Comparison of ENCODE assay signal across 21 cellular contexts in genomic region chr10:7082967-7083366, GRCh38.
DNase-seq lines count a peak whose midpoint lies in the region; ATAC-seq, FAIRE-seq and TF ChIP-seq lines count a peak whose summit lies in the region.
"Had no signal": no experiment of that assay in that cellular context is flagged by ENCODE, and none has a peak within 500 bp of the region (broad histone marks: within the 10 kb centered on the region; RNA-seq: fewer than 3 reads in every experiment).

No MANE protein-coding gene starts in this region.

- H3K4me3 Mint-ChIP-seq in activated T-helper 2 cell treated with anti-CD3 and anti-CD28 coated beads, Interferon-gamma antibody, Interleukin-2, Interleukin-4, amounts not matched to agents 10 μg/mL and 5 μg/mL and 100 μg/mL, durations not matched to agents 14 hours and 24 hours and 36 hours (ENCODE audit: low read depth) = no peak overlapping the region
- H3K4me3 Mint-ChIP-seq: CD4-positive, alpha-beta T cell had no signal

- H3K9me3 Mint-ChIP-seq in activated T-helper 2 cell treated with anti-CD3 and anti-CD28 coated beads, Interferon-gamma antibody, Interleukin-2, Interleukin-4, amounts not matched to agents 10 μg/mL and 5 μg/mL and 100 μg/mL, durations not matched to agents 14 hours and 24 hours and 36 hours = no peaks in the 10 kb centered on the region
- H3K9me3 Mint-ChIP-seq: CD4-positive, alpha-beta T cell had no signal

- POLR2A ChIA-PET in K562 (lab: Yijun Ruan, JAX) = no interaction called here

- H3K27me3 ChIP-seq in H7 (ENCODE audit: control insufficient read depth, insufficient read depth, low read length) (no peaks in the 10 kb centered on the region), K562 (ENCODE audit: control insufficient read depth in 2 of 2, insufficient read depth in 2 of 2, low read length in 2 of 2) (peaks cover 0 to 2% of the 10 kb centered on the region in 2 experiments; a peak in 2 of 5 replicates)

- in situ Hi-C loops in K562 (cut with MboI) = no loop called here

- 5% methylated on average over 4 of the region's 4 CpGs for WGBS in K562 (ENCODE audit: insufficient coverage, low coverage, missing lambda C conversion rate)

- peak; percentile 29 for DNase-seq in H7
- no peak for DNase-seq in K562 (ENCODE audit: extremely low read depth in 1 of 4, low spot score in 3 of 4)
- peak; percentile 31 for DNase-seq in iPS-NIHi7 (ENCODE audit: extremely low spot score)
- DNase-seq in superior temporal gyrus (ENCODE audit: extremely low spot score) = no peak
- no peak for DNase-seq in NCI-H524 treated with DMSO at 0.1 percent for 48 hours (lab: John Stamatoyannopoulos, UW)
- no peak for DNase-seq in activated T-helper 2 cell treated with anti-CD3 and anti-CD28 coated beads, Interferon-gamma antibody, Interleukin-2, Interleukin-4, amounts not matched to agents 10 μg/mL and 5 μg/mL and 100 μg/mL, durations not matched to agents 14 hours and 24 hours and 36 hours (ENCODE audit: low spot score)
- DNase-seq in MV-4-11 (lab: John Stamatoyannopoulos, UW) = no peak
- DNase-seq: ACHN; CD4-positive, alpha-beta T cell; DMS153; MM.1S; NCI-H1092 treated with DMSO at 0.1 percent for 48 hours; NCI-H146; NCI-H2081; NCI-H2171 treated with DMSO at 0.1 percent for 48 hours; NCI-H446; OCI-M1; SHP77 had no signal

- no peaks in the 10 kb centered on the region for H3K9me1 ChIP-seq in K562 (ENCODE audit: control insufficient read depth, insufficient read depth, low read length)

- H3K27ac ChIP-seq in K562 (ENCODE audit: extremely low read depth, low read depth, low read length) = no peak overlapping the region
- H3K27ac ChIP-seq: SK-N-MC had no signal

- H2AFZ ChIP-seq in K562 (ENCODE audit: low read depth, low read length) = peak overlapping the region; percentile 17

- no peaks in the 10 kb centered on the region for H4K20me1 ChIP-seq in K562 (replicated peaks; ENCODE audit: control insufficient read depth, insufficient read depth, low read length)

- no peak for TF ChIP-seq CTCF in K562 (IDR thresholded peaks at IDR 0.05 in 2 of 3, conservative IDR thresholded peaks at IDR 0.05 in 1 of 3; ENCODE audit: insufficient read depth in 2 of 3, low read depth in 1 of 3, low read length in 3 of 3)

- intact Hi-C loops in K562 (cut with micrococcal nuclease) = no loop called here
- intact Hi-C loops in activated T-helper 2 cell treated with anti-CD3 and anti-CD28 coated beads, Interferon-gamma antibody, Interleukin-2, Interleukin-4, amounts not matched to agents 10 μg/mL and 5 μg/mL and 100 μg/mL, durations not matched to agents 14 hours and 24 hours and 36 hours (cut with micrococcal nuclease) = no loop called here

- no peaks in the 10 kb centered on the region for H3K4me1 Mint-ChIP-seq in activated T-helper 2 cell treated with anti-CD3 and anti-CD28 coated beads, Interferon-gamma antibody, Interleukin-2, Interleukin-4, amounts not matched to agents 10 μg/mL and 5 μg/mL and 100 μg/mL, durations not matched to agents 14 hours and 24 hours and 36 hours (ENCODE audit: low read depth)

- TF ChIP-seq RAD21 in K562 (CRISPR knock-in tag; conservative IDR thresholded peaks at IDR 0.05 in 1 of 2, IDR thresholded peaks at IDR 0.05 in 1 of 2) = no peak

- H3K9me3 ChIP-seq in K562 (replicated peaks; ENCODE audit: control insufficient read depth, insufficient read depth, low read depth, low read length) = no peaks in the 10 kb centered on the region
- H3K9me3 ChIP-seq: HAP-1 had no signal

- ATAC-seq in K562 = no peak

- no peaks in the 10 kb centered on the region for H3K36me3 Mint-ChIP-seq in activated T-helper 2 cell treated with anti-CD3 and anti-CD28 coated beads, Interferon-gamma antibody, Interleukin-2, Interleukin-4, amounts not matched to agents 10 μg/mL and 5 μg/mL and 100 μg/mL, durations not matched to agents 14 hours and 24 hours and 36 hours (ENCODE audit: low read depth)

- no peak overlapping the region for H3K9ac ChIP-seq in K562 (ENCODE audit: insufficient read depth in 1 of 2, low read depth in 2 of 2, low read length in 2 of 2)

- H3K36me3 ChIP-seq in H7 (replicated peaks; ENCODE audit: control insufficient read depth, insufficient read depth, low read length) (no peaks in the 10 kb centered on the region), K562 (ENCODE audit: control insufficient read depth, insufficient read depth, low read length) (no peaks in the 10 kb centered on the region)
- H3K36me3 ChIP-seq: HAP-1 had no signal

- H3K79me2 ChIP-seq in K562 (ENCODE audit: control insufficient read depth, insufficient read depth, low read length) = no peaks in the 10 kb centered on the region

- no peak for FAIRE-seq in K562 (lab: Jason Lieb, UNC)
- FAIRE-seq: GM12891 had no signal

- H3K27ac Mint-ChIP-seq in activated T-helper 2 cell treated with anti-CD3 and anti-CD28 coated beads, Interferon-gamma antibody, Interleukin-2, Interleukin-4, amounts not matched to agents 10 μg/mL and 5 μg/mL and 100 μg/mL, durations not matched to agents 14 hours and 24 hours and 36 hours = no peak overlapping the region
- H3K27ac Mint-ChIP-seq: CD4-positive, alpha-beta T cell had no signal

- H3K4me3 ChIP-seq in H7 (ENCODE audit: insufficient read depth, low read depth, low read length) = no peak overlapping the region
- no peak overlapping the region for H3K4me3 ChIP-seq in K562
- H3K4me3 ChIP-seq: HAP-1, SK-N-MC had no signal

- no peaks in the 10 kb centered on the region for H3K4me1 ChIP-seq in K562 (replicated peaks in 1 of 2; ENCODE audit: control insufficient read depth in 2 of 2, insufficient read depth in 2 of 2, low read length in 2 of 2)
- H3K4me1 ChIP-seq: HAP-1 had no signal

- no peak for TF ChIP-seq EP300 in K562 (IDR thresholded peaks at IDR 0.05; ENCODE audit: low read length)

- H3K4me2 ChIP-seq in K562 (ENCODE audit: insufficient read depth, low read length) = no peak overlapping the region

- CTCF ChIA-PET in K562 (lab: Yijun Ruan, JAX; ENCODE audit: low intra/inter-chr PET ratio) = no interaction called here

- H3K27me3 Mint-ChIP-seq in activated T-helper 2 cell treated with anti-CD3 and anti-CD28 coated beads, Interferon-gamma antibody, Interleukin-2, Interleukin-4, amounts not matched to agents 10 μg/mL and 5 μg/mL and 100 μg/mL, durations not matched to agents 14 hours and 24 hours and 36 hours (ENCODE audit: low read depth) = peaks cover 55% of the 10 kb centered on the region

- BruUV-seq in K562 (replicated peaks; lab: Mats Ljungman, UMichigan) = no TSS peak

- no peak for TF ChIP-seq POLR2A in K562 (conservative IDR thresholded peaks at IDR 0.05)

TF ChIP-seq in K562, 482 proteins besides CTCF, POLR2A, EP300 and RAD21:
- TF ChIP-seq, protein P1, sequence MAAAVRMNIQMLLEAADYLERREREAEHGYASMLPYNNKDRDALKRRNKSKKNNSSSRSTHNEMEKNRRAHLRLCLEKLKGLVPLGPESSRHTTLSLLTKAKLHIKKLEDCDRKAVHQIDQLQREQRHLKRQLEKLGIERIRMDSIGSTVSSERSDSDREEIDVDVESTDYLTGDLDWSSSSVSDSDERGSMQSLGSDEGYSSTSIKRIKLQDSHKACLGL (CRISPR knock-in tag; IDR thresholded peaks at IDR 0.05; ENCODE audit: borderline replicate concordance, poor library complexity, severe bottlenecking) = no peak
- no peak for TF ChIP-seq ZNF232 (CRISPR knock-in tag; IDR thresholded peaks at IDR 0.05)
- TF ChIP-seq NR2C1 (IDR thresholded peaks at IDR 0.05) = no peak
- no peak for TF ChIP-seq NR2C1 (tag; IDR thresholded peaks at IDR 0.05)
- TF ChIP-seq SRSF9 (IDR thresholded peaks at IDR 0.05; ENCODE audit: borderline replicate concordance, low read depth, low read length) = no peak
- TF ChIP-seq ZNF778 (CRISPR knock-in tag; IDR thresholded peaks at IDR 0.05) = no peak
- no peak for TF ChIP-seq SRSF1 (IDR thresholded peaks at IDR 0.05; ENCODE audit: low read depth, low read length)
- TF ChIP-seq XRCC4 (IDR thresholded peaks at IDR 0.05; ENCODE audit: extremely low read depth, insufficient read depth, insufficient read length) = no peak
- TF ChIP-seq ILK (tag; IDR thresholded peaks at IDR 0.05; ENCODE audit: borderline replicate concordance, low read depth) = no peak
- TF ChIP-seq DMBX1 (CRISPR knock-in tag; IDR thresholded peaks at IDR 0.05; ENCODE audit: borderline replicate concordance) = no peak
- no peak for TF ChIP-seq HNRNPLL (IDR thresholded peaks at IDR 0.05; ENCODE audit: low read depth, low read length, poor library complexity, severe bottlenecking)
- TF ChIP-seq ARID3A (IDR thresholded peaks at IDR 0.05; ENCODE audit: borderline replicate concordance, low read depth, low read length) = no peak
- no peak for TF ChIP-seq HSF4 (CRISPR knock-in tag; IDR thresholded peaks at IDR 0.05; ENCODE audit: borderline replicate concordance)
- no peak for TF ChIP-seq TSC22D4 (tag; IDR thresholded peaks at IDR 0.05)

Comparison
In these comparisons a context has a peak if more than half of its experiments do, and no peak if none do; other contexts are left out.
1. DNase-seq: peak in H7 (single experiment) and iPS-NIHi7 (single experiment); none in K562 (0 of 4), superior temporal gyrus (single experiment), NCI-H524 treated with DMSO at 0.1 percent for 48 hours (single experiment), activated T-helper 2 cell treated with anti-CD3 and anti-CD28 coated beads, Interferon-gamma antibody, Interleukin-2, Interleukin-4, amounts not matched to agents 10 μg/mL and 5 μg/mL and 100 μg/mL, durations not matched to agents 14 hours and 24 hours and 36 hours (single experiment) and MV-4-11 (single experiment).